Comparison of ENCODE assay signal across 19 cellular contexts in the genomic region with DNA sequence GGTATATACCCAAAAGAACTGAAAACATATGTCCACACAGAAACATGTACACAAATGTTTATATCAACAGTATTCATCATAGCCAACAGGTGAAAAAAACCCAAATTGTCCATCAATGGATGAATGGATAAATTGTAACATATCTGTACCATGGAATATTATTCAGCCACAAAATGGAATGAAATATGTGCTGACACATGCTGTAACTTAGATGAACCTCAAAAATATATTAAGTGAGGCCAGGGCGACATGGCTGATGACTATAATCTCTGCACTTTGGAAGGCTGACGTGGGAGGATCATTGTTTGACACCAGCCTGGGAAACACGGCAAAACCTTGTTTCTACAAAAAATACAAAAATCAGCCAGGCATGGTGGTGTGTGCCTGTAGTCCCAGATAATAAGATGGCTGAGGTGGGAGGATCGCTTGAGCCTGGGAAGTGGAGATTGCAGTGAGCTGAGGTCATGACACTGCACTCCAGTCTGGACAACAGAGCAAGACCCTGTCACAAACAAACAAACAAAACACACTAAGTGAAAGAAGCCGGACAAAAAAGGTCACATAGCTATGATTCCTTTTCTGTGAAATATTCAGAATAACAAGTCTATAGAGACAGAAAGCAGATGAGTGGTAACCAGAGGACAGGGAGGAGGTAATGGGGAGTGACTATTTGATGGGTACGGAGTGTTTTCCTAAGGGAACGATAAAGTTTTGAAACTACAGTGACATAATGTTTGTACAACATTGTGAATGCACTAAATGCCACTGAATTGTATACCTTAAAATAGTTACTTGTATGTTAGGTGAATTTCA. TPM values are rescaled to one million over a fixed set of nuclear protein-coding genes. Genes with fewer than 3 reads are reported as not detected.
"Had no signal": no experiment of that assay in that cellular context is flagged by ENCODE, and none has a peak within 500 bp of the region (broad histone marks: within the 10 kb centered on the region; RNA-seq: fewer than 3 reads in every experiment).

No MANE protein-coding gene starts in this region.

- H3K4me1 ChIP-seq: lower lobe of right lung, right atrium auricular region, vagina had no signal

- H3K9me3 Mint-ChIP-seq: activated B cell treated with CpG ODN at 0.5 μM for 24 hours; activated CD4-positive, alpha-beta T cell treated with anti-CD3 and anti-CD28 coated beads, Interleukin-2, amount 10 ng/mL, durations not matched to agents 24 days and 14 days; activated T-helper 17 cell treated with anti-CD3 and anti-CD28 coated beads, Interleukin-2, amount 50 U/mL, for 72 hours; T-helper 1 cell treated with Interleukin-12 subunit alpha and Interleukin-12 subunit beta and Interleukin-4 antibody, amounts not matched to agents 30 μg/mL and 1 μg/mL, for 36 hours had no signal

- H3K27me3 Mint-ChIP-seq: activated B cell treated with CpG ODN at 0.5 μM for 24 hours; activated CD4-positive, alpha-beta T cell treated with anti-CD3 and anti-CD28 coated beads, Interleukin-2, amount 10 ng/mL, durations not matched to agents 24 days and 14 days; activated T-helper 17 cell treated with anti-CD3 and anti-CD28 coated beads, Interleukin-2, amount 50 U/mL, for 72 hours had no signal

- H3K27ac Mint-ChIP-seq: activated B cell treated with CpG ODN at 0.5 μM for 24 hours; activated CD4-positive, alpha-beta T cell treated with anti-CD3 and anti-CD28 coated beads, Interleukin-2, amount 10 ng/mL, durations not matched to agents 24 days and 14 days; activated T-helper 17 cell treated with anti-CD3 and anti-CD28 coated beads, Interleukin-2, amount 50 U/mL, for 72 hours; T-helper 1 cell treated with Interleukin-12 subunit alpha and Interleukin-12 subunit beta and Interleukin-4 antibody, amounts not matched to agents 30 μg/mL and 1 μg/mL, for 36 hours had no signal

- H3K36me3 ChIP-seq: brain microvascular endothelial cell, lower lobe of right lung, neutrophil, vagina had no signal

- H3K9me3 ChIP-seq: lower lobe of right lung, neutrophil, right atrium auricular region, tibial artery, vagina had no signal

- H3K27ac ChIP-seq: brain microvascular endothelial cell, lower lobe of right lung, neutrophil, right atrium auricular region, skin epidermis, tibial artery, vagina had no signal

- H3K4me3 ChIP-seq: lower lobe of right lung, right atrium auricular region, skin epidermis, tibial artery, vagina had no signal

- DNase-seq: activated B cell treated with CpG ODN at 0.5 μM for 24 hours; activated CD4-positive, alpha-beta T cell treated with anti-CD3 and anti-CD28 coated beads, Interleukin-2, amount 10 ng/mL, durations not matched to agents 24 days and 14 days; activated naive CD4-positive, alpha-beta T cell treated with anti-CD3 and anti-CD28 coated beads, Interleukin-2, amount 50 U/mL, for 16 hours; activated T-cell treated with anti-CD3 and anti-CD28 coated beads for 4 hours; amniotic stem cell; brain microvascular endothelial cell; cerebellar nuclear complex; dermis blood vessel endothelial cell; hippocampal formation; midbrain; tibial artery had no signal

- H3K4me3 Mint-ChIP-seq: activated B cell treated with CpG ODN at 0.5 μM for 24 hours; activated CD4-positive, alpha-beta T cell treated with anti-CD3 and anti-CD28 coated beads, Interleukin-2, amount 10 ng/mL, durations not matched to agents 24 days and 14 days; activated T-helper 17 cell treated with anti-CD3 and anti-CD28 coated beads, Interleukin-2, amount 50 U/mL, for 72 hours; T-helper 1 cell treated with Interleukin-12 subunit alpha and Interleukin-12 subunit beta and Interleukin-4 antibody, amounts not matched to agents 30 μg/mL and 1 μg/mL, for 36 hours had no signal

- ATAC-seq: activated T-helper 17 cell treated with anti-CD3 and anti-CD28 coated beads, Interleukin-2, amount 50 U/mL, for 72 hours; lower lobe of right lung had no signal

- H3K4me1 Mint-ChIP-seq: activated T-helper 17 cell treated with anti-CD3 and anti-CD28 coated beads, Interleukin-2, amount 50 U/mL, for 72 hours had no signal

- H3K27me3 ChIP-seq: brain microvascular endothelial cell, neutrophil, right atrium auricular region, tibial artery, vagina had no signal

RNA-seq across cellular contexts. Expression of gene PHYHD1, which starts 50.4 kb away (rescaled TPM):
- total RNA-seq: activated CD8-positive, alpha-beta memory T cell treated with anti-CD3 and anti-CD28 coated beads for 36 hours had no signal
